ENCODE assay signal across 1 cellular context in genomic region chr12:89828575-89828974, GRCh38.
TF ChIP-seq lines count a peak whose summit lies in the region.

No MANE protein-coding gene starts in this region.

TF ChIP-seq in SK-N-SH treated with all-trans-retinoic acid at 6 μM for 48 hours, 23 proteins besides CTCF, POLR2A, EP300 and RAD21 (continued from another document):
- TF ChIP-seq CSRNP3 (CRISPR knock-in tag; IDR thresholded peaks at IDR 0.05) (peak; percentile 88), CREB5 (CRISPR knock-in tag; IDR thresholded peaks at IDR 0.05; ENCODE audit: low read depth) (peak; percentile 76; the same call in 1 of the 2 replicates), GLIS3 (CRISPR knock-in tag; IDR thresholded peaks at IDR 0.05) (no peak), ARNTL (CRISPR knock-in tag; IDR thresholded peaks at IDR 0.05; ENCODE audit: borderline replicate concordance, low read depth) (no peak), POU6F1 (CRISPR knock-in tag; IDR thresholded peaks at IDR 0.05; ENCODE audit: borderline replicate concordance, low read depth) (no peak; the same call in 1 of the 2 replicates), PPARA (CRISPR knock-in tag; IDR thresholded peaks at IDR 0.05; ENCODE audit: borderline replicate concordance) (no peak), RARB (CRISPR knock-in tag; IDR thresholded peaks at IDR 0.05) (no peak), ISL1 (CRISPR knock-in tag; IDR thresholded peaks at IDR 0.05) (peak; percentile 98), ZFP30 (CRISPR knock-in tag; IDR thresholded peaks at IDR 0.05) (no peak), TSHZ2 (CRISPR knock-in tag; IDR thresholded peaks at IDR 0.05) (no peak), ZNF70 (CRISPR knock-in tag; IDR thresholded peaks at IDR 0.05) (peak; percentile 54; the same call in 1 of the 2 replicates)
